In the genomic region with DNA sequence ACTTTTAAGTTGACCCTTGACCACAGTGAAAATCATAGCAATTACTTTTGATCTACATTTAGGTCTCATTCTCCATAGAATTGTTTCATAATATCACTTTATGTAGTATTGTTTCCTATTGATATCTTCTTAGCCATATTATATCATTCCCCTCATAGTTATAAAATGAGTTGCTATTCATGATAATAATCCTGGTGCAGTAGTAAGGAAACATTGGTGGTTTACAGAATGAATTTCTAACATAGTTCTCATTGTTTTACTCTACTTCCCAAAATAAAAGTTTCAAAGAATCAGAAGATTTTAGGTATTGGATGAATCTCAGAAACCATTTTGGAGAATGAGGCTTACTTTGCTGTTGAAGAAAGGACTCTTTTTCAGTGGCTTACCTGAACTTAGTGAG, we compare ENCODE assay signal across 16 cellular contexts.
A peak's percentile ranks its signal among the peaks of the same experiment; 100 is the strongest.
DNase-seq lines count a peak whose midpoint lies in the region; ATAC-seq and TF ChIP-seq lines count a peak whose summit lies in the region.
"Had no signal": no experiment of that assay in that cellular context is flagged by ENCODE, and none has a peak within 500 bp of the region (broad histone marks: within the 10 kb centered on the region; RNA-seq: fewer than 3 reads in every experiment).

No MANE protein-coding gene starts in this region.

- H3K9ac ChIP-seq in GM23248 (no peak overlapping the region), adipocyte (ENCODE audit: low read length) (no peak overlapping the region)

- no peak overlapping the region for H3K4me2 ChIP-seq in GM23248 (ENCODE audit: unreplicated experiment)
- no peak overlapping the region for H3K4me2 ChIP-seq in osteoblast (ENCODE audit: insufficient read depth, low read length)

- H4K20me1 ChIP-seq in GM23248 (ENCODE audit: insufficient read depth) (no peaks in the 10 kb centered on the region), osteoblast (ENCODE audit: insufficient read depth, low read length) (no peaks in the 10 kb centered on the region)

- H3K4me3 ChIP-seq in AG10803 (ENCODE audit: low read length) (no peak overlapping the region), GM23248 (no peak overlapping the region), adipocyte (ENCODE audit: low read length) (no peak overlapping the region), osteoblast (ENCODE audit: insufficient read depth, low read length) (no peak overlapping the region)

- no peaks in the 10 kb centered on the region for H3K9me2 ChIP-seq in GM23248 (ENCODE audit: insufficient read depth)

- H3F3A ChIP-seq in GM23248 (ENCODE audit: insufficient read depth) = peaks cover 9% of the 10 kb centered on the region

- no peaks in the 10 kb centered on the region for H3K27me3 ChIP-seq in GM23248 (replicated peaks; ENCODE audit: insufficient read depth)
- H3K27me3 ChIP-seq in adipocyte (replicated peaks; ENCODE audit: control insufficient read depth, insufficient read depth, low read length) = no peaks in the 10 kb centered on the region
- H3K27me3 ChIP-seq in osteoblast (ENCODE audit: insufficient read depth, low read length) = no peaks in the 10 kb centered on the region

- TF ChIP-seq CTCF in AG10803 (conservative IDR thresholded peaks at IDR 0.05; ENCODE audit: low read length) (no peak), osteoblast (IDR thresholded peaks at IDR 0.05; ENCODE audit: extremely low read depth, low read depth, low read length) (no peak)

- H3K9me3 ChIP-seq in GM23248 (ENCODE audit: low read depth) = no peaks in the 10 kb centered on the region
- no peaks in the 10 kb centered on the region for H3K9me3 ChIP-seq in adipocyte (ENCODE audit: control insufficient read depth, low read length)
- no peaks in the 10 kb centered on the region for H3K9me3 ChIP-seq in osteoblast (ENCODE audit: low read depth, low read length)

- H3K79me2 ChIP-seq in GM23248 (ENCODE audit: insufficient read depth) (no peaks in the 10 kb centered on the region), osteoblast (ENCODE audit: insufficient read depth, low read length) (no peaks in the 10 kb centered on the region)

- no peak for ATAC-seq in GM18517 (IDR thresholded peaks at IDR 0.05; ENCODE audit: unreplicated experiment)

- DNase-seq in AG10803 (ENCODE audit: low read depth) (peak; percentile 52), GM23248 (peak; percentile 7), adipocyte (ENCODE audit: low read depth) (peak; percentile 40), osteoblast (ENCODE audit: insufficient read length, low spot score, missing footprints) (no peak), HPDE6-E6E7 (ENCODE audit: extremely low spot score) (no peak), NCI-H2081 treated with DMSO at 0.1 percent for 48 hours (lab: John Stamatoyannopoulos, UW) (no peak)
- DNase-seq: 8988T; C1 segment of cervical spinal cord; CD4-positive, alpha-beta T cell; DMS79; GDM1; GOT3; H9; KG1 had no signal

- H2AFZ ChIP-seq in GM23248 = no peak overlapping the region
- no peak overlapping the region for H2AFZ ChIP-seq in osteoblast (ENCODE audit: low read length)

- H3K36me3 ChIP-seq in GM23248 (ENCODE audit: low read depth) (no peaks in the 10 kb centered on the region), adipocyte (ENCODE audit: control insufficient read depth, insufficient read depth, low read length, severe bottlenecking) (no peaks in the 10 kb centered on the region), osteoblast (ENCODE audit: insufficient read depth, low read length) (no peaks in the 10 kb centered on the region)

- peaks cover 37% of the 10 kb centered on the region for H3K4me1 ChIP-seq in GM23248 (ENCODE audit: insufficient read depth)
- peaks cover 22% of the 10 kb centered on the region for H3K4me1 ChIP-seq in adipocyte (ENCODE audit: control insufficient read depth, insufficient read depth, low read length)
- H3K4me1 ChIP-seq in osteoblast (ENCODE audit: insufficient read depth, low read length) = peaks cover 27% of the 10 kb centered on the region

- in situ Hi-C loops in GM23248 (cut with MboI) = no loop called here

- no peak overlapping the region for H3K27ac ChIP-seq in GM23248
- H3K27ac ChIP-seq in osteoblast (ENCODE audit: low read depth, low read length) = peak overlapping the region; percentile 28
- H3K27ac ChIP-seq: HL-60 had no signal

Comparison
In these comparisons a context has a peak if more than half of its experiments do, and no peak if none do; other contexts are left out.
1. DNase-seq: peak in AG10803 (single experiment), GM23248 (single experiment) and adipocyte (single experiment); none in osteoblast (single experiment), HPDE6-E6E7 (single experiment) and NCI-H2081 treated with DMSO at 0.1 percent for 48 hours (single experiment).